ENCODE assay signal across 21 cellular contexts in genomic region chrX:136861877-136862276, GRCh38. TPM values are rescaled to one million over a fixed set of nuclear protein-coding genes. Genes with fewer than 3 reads are reported as not detected.
DNase-seq lines count a peak whose midpoint lies in the region; ATAC-seq, FAIRE-seq and TF ChIP-seq lines count a peak whose summit lies in the region.
"Had no signal": no experiment of that assay in that cellular context is flagged by ENCODE, and none has a peak within 500 bp of the region (broad histone marks: within the 10 kb centered on the region; RNA-seq: fewer than 3 reads in every experiment).

No MANE protein-coding gene starts in this region.

- 92% methylated on average over 1 of the region's 1 CpG for WGBS in HepG2 (ENCODE audit: low lambda C conversion rate)
- 29% methylated on average over 1 of the region's 1 CpG for WGBS in right lobe of liver (ENCODE audit: insufficient coverage, low coverage, low lambda C conversion rate, missing lambda C conversion rate)

- H3K4me3 ChIP-seq in HepG2 (replicated peaks in 1 of 3; ENCODE audit: insufficient read depth in 1 of 3, low read depth in 2 of 3, low read length in 3 of 3) (no peak overlapping the region), right lobe of liver (no peak overlapping the region)
- H3K4me3 ChIP-seq: left lung, pancreas, right atrium auricular region, upper lobe of left lung had no signal

- FAIRE-seq in HepG2 (lab: Jason Lieb, UNC) = no peak
- FAIRE-seq: endothelial cell of umbilical vein, GM12891, H1, pancreas had no signal

- H3K4me1 Mint-ChIP-seq in T-helper 17 cell = peaks cover 15% of the 10 kb centered on the region
- peaks cover 11% of the 10 kb centered on the region for H3K4me1 Mint-ChIP-seq in memory B cell

- TF ChIP-seq RAD21 in HepG2 (CRISPR knock-in tag; IDR thresholded peaks at IDR 0.05) = no peak

- H4K20me1 ChIP-seq in HepG2 (ENCODE audit: insufficient read depth, low read length) = no peaks in the 10 kb centered on the region

- H3K9ac ChIP-seq in HepG2 (ENCODE audit: insufficient read depth, low read depth, low read length) = no peak overlapping the region

- intact Hi-C loops in HepG2 (cut with micrococcal nuclease; ENCODE audit: unreplicated experiment) = no loop called here
- intact Hi-C loops in right lobe of liver (cut with DNase I) = no loop called here

- H3K4me1 ChIP-seq in HepG2 (ENCODE audit: insufficient read depth, low read length) = peaks cover 6% of the 10 kb centered on the region
- no peaks in the 10 kb centered on the region for H3K4me1 ChIP-seq in right lobe of liver
- H3K4me1 ChIP-seq: left lung, pancreas, right atrium auricular region, upper lobe of left lung had no signal

- H3K36me3 ChIP-seq in HepG2 (replicated peaks in 1 of 2; ENCODE audit: control insufficient read depth in 1 of 2, insufficient read depth in 2 of 2, low read length in 2 of 2) (peaks cover 0 to 2% of the 10 kb centered on the region in 2 experiments; a peak in 1 of 5 replicates), right lobe of liver (peaks cover 0 to 6% (median 0%) of the 10 kb centered on the region in 4 donors)
- H3K36me3 ChIP-seq: pancreas had no signal

- BruUV-seq in HepG2 (replicated peaks; lab: Mats Ljungman, UMichigan) = no TSS peak

- H3K4me3 Mint-ChIP-seq in T-helper 17 cell = no peak overlapping the region
- H3K4me3 Mint-ChIP-seq in memory B cell = no peak overlapping the region
- H3K4me3 Mint-ChIP-seq: natural killer cell treated with Interleukin-12 subunit alpha and Interleukin-12 subunit beta and Interleukin-15 and Interleukin-18, amount 100 ng/mL, for 72 hours had no signal

- CTCF ChIA-PET in HepG2 (lab: Yijun Ruan, JAX; ENCODE audit: low intra/inter-chr PET ratio, low total read pairs) = no interaction called here

- H3K4me2 ChIP-seq in HepG2 (ENCODE audit: low read depth, low read length) = no peak overlapping the region

- TF ChIP-seq POLR2A in HepG2 (IDR thresholded peaks at IDR 0.05; ENCODE audit: insufficient read depth in 1 of 2, low read depth in 2 of 2, low read length in 2 of 2) (no peak), right lobe of liver (IDR thresholded peaks at IDR 0.05) (no peak)

- DNase-seq in HepG2 (ENCODE audit: low spot score) = no peak
- DNase-seq in right lobe of liver = no peak
- DNase-seq in T-helper 17 cell = no peak
- no peak for DNase-seq in memory B cell (ENCODE audit: low spot score in 2 of 2)
- no peak for DNase-seq in occipital lobe (lab: John Stamatoyannopoulos, UW)
- DNase-seq: C1 segment of cervical spinal cord; EL; left lung; NCI-H1417 treated with DMSO at 0.1 percent for 48 hours; NCI-H2081 treated with DMSO at 0.1 percent for 48 hours; NCI-H774; pancreas; stimulated activated CD4-positive, alpha-beta T cell treated with anti-CD3 and anti-CD28 coated beads, Interleukin-2, amount 100 ng/mL, for 24 hours; upper lobe of left lung had no signal

- H3K27ac ChIP-seq in HepG2 (ENCODE audit: extremely low read length, insufficient read depth, low read length) (no peak overlapping the region), right lobe of liver (no peak overlapping the region)
- H3K27ac ChIP-seq: left lung, pancreas, right atrium auricular region, upper lobe of left lung had no signal

- H3K79me2 ChIP-seq in HepG2 (ENCODE audit: insufficient read depth, low read length) = no peaks in the 10 kb centered on the region

- no peaks in the 10 kb centered on the region for H3K9me3 ChIP-seq in HepG2 (ENCODE audit: low read length)
- no peaks in the 10 kb centered on the region for H3K9me3 ChIP-seq in right lobe of liver
- H3K9me3 ChIP-seq in T-helper 17 cell (ENCODE audit: control insufficient read depth, low read length, poor library complexity, severe bottlenecking) = no peaks in the 10 kb centered on the region
- H3K9me3 ChIP-seq: left lung, pancreas, right atrium auricular region, upper lobe of left lung had no signal

- no peak overlapping the region for H2AFZ ChIP-seq in HepG2 (ENCODE audit: low read length)

- H3K27me3 Mint-ChIP-seq in T-helper 17 cell = no peaks in the 10 kb centered on the region
- H3K27me3 Mint-ChIP-seq in memory B cell = no peaks in the 10 kb centered on the region

- in situ Hi-C loops in HepG2 (cut with HindIII; ENCODE audit: extremely low pct_ligation_motif_present, low pct_unique_long_range_greater_than_20kb) = no loop called here

- POLR2A ChIA-PET in HepG2 (lab: Yijun Ruan, JAX) = no interaction called here

- no peaks in the 10 kb centered on the region for H3K27me3 ChIP-seq in HepG2 (ENCODE audit: control insufficient read depth in 1 of 2, insufficient read depth in 2 of 2, low read length in 2 of 2)
- H3K27me3 ChIP-seq in right lobe of liver = no peaks in the 10 kb centered on the region
- H3K27me3 ChIP-seq: left lung, pancreas, right atrium auricular region, upper lobe of left lung had no signal

- no peaks in the 10 kb centered on the region for H3K9me3 Mint-ChIP-seq in memory B cell
- H3K9me3 Mint-ChIP-seq: natural killer cell treated with Interleukin-12 subunit alpha and Interleukin-12 subunit beta and Interleukin-15 and Interleukin-18, amount 100 ng/mL, for 72 hours had no signal

- TF ChIP-seq CTCF in HepG2 (CRISPR knock-in tag; IDR thresholded peaks at IDR 0.05) (no peak), right lobe of liver (IDR thresholded peaks at IDR 0.05) (no peak)

- no peak for TF ChIP-seq EP300 in HepG2 (IDR thresholded peaks at IDR 0.05; ENCODE audit: low read depth in 2 of 2, low read length in 2 of 2)
- TF ChIP-seq EP300 in HepG2 (CRISPR knock-in tag; IDR thresholded peaks at IDR 0.05; ENCODE audit: borderline replicate concordance) = no peak

- peak; percentile 10 for ATAC-seq in HepG2
- ATAC-seq in right lobe of liver = no peak
- no peak for ATAC-seq in T-helper 17 cell
- no peak for ATAC-seq in memory B cell (ENCODE audit: low read depth)
- ATAC-seq in HG03469 (IDR thresholded peaks at IDR 0.05; ENCODE audit: unreplicated experiment) = no peak
- ATAC-seq in GM19397 (IDR thresholded peaks at IDR 0.05; ENCODE audit: unreplicated experiment) = no peak
- ATAC-seq: left lung, pancreas had no signal

- H3K36me3 Mint-ChIP-seq in T-helper 17 cell (ENCODE audit: low read depth) = peaks cover 12% of the 10 kb centered on the region
- peaks cover 26% of the 10 kb centered on the region for H3K36me3 Mint-ChIP-seq in memory B cell

- H3K27ac Mint-ChIP-seq in T-helper 17 cell = peak overlapping the region; percentile 62
- H3K27ac Mint-ChIP-seq in memory B cell = peak overlapping the region; percentile 50

TF ChIP-seq in HepG2, 621 proteins besides CTCF, POLR2A, EP300 and RAD21:
- TF ChIP-seq ZNF607 (CRISPR knock-in tag; IDR thresholded peaks at IDR 0.05; ENCODE audit: borderline replicate concordance) = no peak
- TF ChIP-seq ZNF629 (CRISPR knock-in tag; conservative IDR thresholded peaks at IDR 0.05) = peak; percentile 32; the same call in 1 of the 2 replicates

RNA-seq across cellular contexts. Expression of gene RBMX, which starts 18.6 kb away (rescaled TPM):
- total RNA-seq in HepG2 (2016; rRNA removed; fragmentation: Illumina TruSeq; extraction: Trizol) (254 and 303 TPM in 2 replicates), right lobe of liver (10 to 100 TPM; 28.7 to 62.6 (median 40.9) TPM), T-helper 17 cell (100 to 1,000 TPM; 239 TPM), occipital lobe (340 TPM)
- total RNA-seq in HepG2 (2016; cell fraction: cytosol; rRNA removed; fragmentation: Illumina TruSeq; extraction: Trizol; ENCODE audit: low read depth) = 34.9 and 37.6 TPM in 2 replicates
- 248 and 273 TPM in 2 replicates for total RNA-seq in HepG2 (2016; cell fraction: insoluble cytoplasmic fraction; rRNA removed; fragmentation: Illumina TruSeq; extraction: Trizol)
- total RNA-seq in HepG2 (2016; cell fraction: membrane; rRNA removed; fragmentation: Illumina TruSeq; extraction: Trizol) = 101 and 111 TPM in 2 replicates
- total RNA-seq in HepG2 (2016; cell fraction: nucleus; rRNA removed; fragmentation: Illumina TruSeq; extraction: Trizol) = 200 and 222 TPM in 2 replicates
- 95.2 and 114 TPM in 2 replicates for polyA plus RNA-seq in HepG2 (2011; rRNA removed)
- polyA plus RNA-seq in HepG2 (2011; cell fraction: cytosol; rRNA removed) = 92.9 and 101 TPM in 2 replicates
- polyA plus RNA-seq in HepG2 (2011; cell fraction: nucleus; rRNA removed) = 103 and 120 TPM in 2 replicates
- polyA plus RNA-seq in HepG2 (2012) = 128 and 171 TPM in 2 replicates
- 36.0 and 39.5 TPM in 2 replicates for polyA plus RNA-seq in HepG2 (2016; cell fraction: cytosol; fragmentation: Illumina TruSeq; extraction: Trizol; ENCODE audit: low read depth)
- 304 and 335 TPM in 2 replicates for polyA plus RNA-seq in HepG2 (2016; cell fraction: insoluble cytoplasmic fraction; fragmentation: Illumina TruSeq; extraction: Trizol; ENCODE audit: low read depth)
- polyA plus RNA-seq in HepG2 (2016; cell fraction: membrane; fragmentation: Illumina TruSeq; extraction: Trizol; ENCODE audit: low read depth) = 78.9 and 89.0 TPM in 2 replicates
- polyA plus RNA-seq in HepG2 (2016; cell fraction: nucleus; fragmentation: Illumina TruSeq; extraction: Trizol; ENCODE audit: insufficient read depth, low read depth) = 279 and 282 TPM in 2 replicates
- 63.4 and 108 TPM in 2 replicates for polyA minus RNA-seq in HepG2 (2011; rRNA and poly(A)+ RNA removed; ENCODE audit: low replicate concordance)
- polyA minus RNA-seq in HepG2 (2011; cell fraction: cytosol; rRNA and poly(A)+ RNA removed) = 110 and 111 TPM in 2 replicates
- polyA minus RNA-seq in HepG2 (2011; cell fraction: nucleus; rRNA and poly(A)+ RNA removed) = 119 and 149 TPM in 2 replicates
